ENCODE assay signal across 1 cellular context in genomic region chr3:13419356-13420050, GRCh38.
TF ChIP-seq lines count a peak whose summit lies in the region.

No MANE protein-coding gene starts in this region.

TF ChIP-seq in K562, 482 proteins besides CTCF, POLR2A, EP300 and RAD21 (continued from another document and continues in another):
- no peak for TF ChIP-seq USF1 (CRISPR knock-in tag; IDR thresholded peaks at IDR 0.05)
- 0 out of 2 replicates have a peak, but pooled peaks have one; percentile 27 for TF ChIP-seq ELF2 (CRISPR knock-in tag; IDR thresholded peaks at IDR 0.05)
- TF ChIP-seq TSC22D4 (tag; IDR thresholded peaks at IDR 0.05), result no peak
- TF ChIP-seq ARNT (IDR thresholded peaks at IDR 0.05), result no peak
- TF ChIP-seq ZNF644 (tag; IDR thresholded peaks at IDR 0.05; ENCODE audit: low read depth), result no peak; the same call in 1 of the 2 replicates
- TF ChIP-seq TCFL5 (CRISPR knock-in tag; conservative IDR thresholded peaks at IDR 0.05), result no peak
- TF ChIP-seq NFRKB (IDR thresholded peaks at IDR 0.05; ENCODE audit: low read depth), result no peak
- TF ChIP-seq RBM15 (IDR thresholded peaks at IDR 0.05; ENCODE audit: insufficient read depth, low read length), result no peak
- TF ChIP-seq CREB3L1 (IDR thresholded peaks at IDR 0.05; ENCODE audit: borderline replicate concordance, low read depth), result peak; percentile 64; the same call in 1 of the 2 replicates
- no peak for TF ChIP-seq ZNF140 (CRISPR knock-in tag; IDR thresholded peaks at IDR 0.05)
- peak; percentile 1 for TF ChIP-seq MEIS2 (IDR thresholded peaks at IDR 0.05; ENCODE audit: partially characterized antibody)
- TF ChIP-seq ZNF639 (CRISPR knock-in tag; conservative IDR thresholded peaks at IDR 0.05 in 1 of 2, IDR thresholded peaks at IDR 0.05 in 1 of 2), result no peak; a peak in 1 of 4 replicates
- no peak for TF ChIP-seq ZNF347 (CRISPR knock-in tag; IDR thresholded peaks at IDR 0.05; ENCODE audit: low read depth)
- TF ChIP-seq RAD51 (IDR thresholded peaks at IDR 0.05; ENCODE audit: borderline replicate concordance, low read depth), result no peak
- no peak for TF ChIP-seq THRAP3 (IDR thresholded peaks at IDR 0.05; ENCODE audit: borderline replicate concordance)
- no peak; a peak in 1 of 4 replicates for TF ChIP-seq SIN3A (IDR thresholded peaks at IDR 0.05; ENCODE audit: borderline replicate concordance in 2 of 2, control insufficient read depth in 1 of 2, low read depth in 2 of 2, low read length in 2 of 2)
- TF ChIP-seq ZNF830 (CRISPR knock-in tag; IDR thresholded peaks at IDR 0.05), result no peak; the same call in none of the 2 replicates
- TF ChIP-seq ZNF41 (CRISPR knock-in tag; conservative IDR thresholded peaks at IDR 0.05), result no peak
- TF ChIP-seq KDM2B (CRISPR knock-in tag; IDR thresholded peaks at IDR 0.05), result no peak
- TF ChIP-seq ZNF23 (CRISPR knock-in tag; IDR thresholded peaks at IDR 0.05), result no peak
- 0 out of 2 replicates have a peak, but pooled peaks have one; percentile 22 for TF ChIP-seq ZNF12 (CRISPR knock-in tag; IDR thresholded peaks at IDR 0.05)
- TF ChIP-seq CBX1 (IDR thresholded peaks at IDR 0.05; ENCODE audit: low read depth), result 0 out of 2 replicates have a peak, but pooled peaks have one; percentile 19
- TF ChIP-seq FOXJ3 (CRISPR knock-in tag; IDR thresholded peaks at IDR 0.05), result no peak
- no peak for TF ChIP-seq GTF2A2 (tag; IDR thresholded peaks at IDR 0.05)
- TF ChIP-seq BCOR (IDR thresholded peaks at IDR 0.05), result no peak
- no peak for TF ChIP-seq ZKSCAN8 (CRISPR knock-in tag; IDR thresholded peaks at IDR 0.05)
- TF ChIP-seq ZNF668 (CRISPR knock-in tag; IDR thresholded peaks at IDR 0.05), result no peak
- TF ChIP-seq ZNF316 (IDR thresholded peaks at IDR 0.05), result no peak
- no peak for TF ChIP-seq ZNF77 (CRISPR knock-in tag; IDR thresholded peaks at IDR 0.05)
- no peak for TF ChIP-seq ZC3H8 (IDR thresholded peaks at IDR 0.05)
- TF ChIP-seq DPF2 (IDR thresholded peaks at IDR 0.05), result no peak
- no peak for TF ChIP-seq U2AF2 (optimal IDR thresholded peaks at IDR 0.05; ENCODE audit: low read depth, low read length)
- no peak; the same call in 1 of the 2 replicates for TF ChIP-seq ZC3H4 (CRISPR knock-in tag; IDR thresholded peaks at IDR 0.05; ENCODE audit: borderline replicate concordance)
- TF ChIP-seq HNRNPUL1 (IDR thresholded peaks at IDR 0.05; ENCODE audit: low read length), result no peak
- TF ChIP-seq POLR3A (IDR thresholded peaks at IDR 0.05; ENCODE audit: borderline replicate concordance, extremely low read depth, insufficient read depth, insufficient read length), result no peak
- TF ChIP-seq ID3 (CRISPR knock-in tag; IDR thresholded peaks at IDR 0.05), result no peak
- TF ChIP-seq ID3 (tag; IDR thresholded peaks at IDR 0.05), result peak; percentile 14; the same call in 1 of the 2 replicates
- TF ChIP-seq MAZ (CRISPR knock-in tag; conservative IDR thresholded peaks at IDR 0.05 in 1 of 2, IDR thresholded peaks at IDR 0.05 in 1 of 2), result peak; percentile 28 to 65; a peak in 3 of 4 replicates
- no peak for TF ChIP-seq RNF219 (CRISPR knock-in tag; IDR thresholded peaks at IDR 0.05)
- TF ChIP-seq ZNF143 (CRISPR knock-in tag; IDR thresholded peaks at IDR 0.05), result no peak
- no peak for TF ChIP-seq ARID3B (CRISPR knock-in tag; IDR thresholded peaks at IDR 0.05; ENCODE audit: borderline replicate concordance)
- no peak for TF ChIP-seq ZNF174 (CRISPR knock-in tag; IDR thresholded peaks at IDR 0.05)
- TF ChIP-seq CREB5 (CRISPR knock-in tag; IDR thresholded peaks at IDR 0.05), result no peak
- TF ChIP-seq HCFC1 (IDR thresholded peaks at IDR 0.05; ENCODE audit: low read depth, low read length), result no peak
- TF ChIP-seq ZKSCAN1 (IDR thresholded peaks at IDR 0.05; ENCODE audit: low read depth, low read length), result no peak; the same call in 1 of the 2 replicates
- no peak for TF ChIP-seq KLF16 (IDR thresholded peaks at IDR 0.05)
- TF ChIP-seq ILF3 (IDR thresholded peaks at IDR 0.05; ENCODE audit: borderline replicate concordance), result no peak
- peak; percentile 51 to 62; a peak in 2 of 4 replicates for TF ChIP-seq NONO (IDR thresholded peaks at IDR 0.05; ENCODE audit: low read depth in 2 of 2, low read length in 1 of 2)
- no peak for TF ChIP-seq ZSCAN32 (CRISPR knock-in tag; IDR thresholded peaks at IDR 0.05)
- TF ChIP-seq HBP1 (CRISPR knock-in tag; IDR thresholded peaks at IDR 0.05), result no peak
- peak; percentile 84; the same call in 1 of the 2 replicates for TF ChIP-seq BRD4 (IDR thresholded peaks at IDR 0.05)
- no peak for TF ChIP-seq ZNF512 (tag; IDR thresholded peaks at IDR 0.05)
- TF ChIP-seq CBFA2T2 (conservative IDR thresholded peaks at IDR 0.05), result no peak
- TF ChIP-seq PKNOX1 (IDR thresholded peaks at IDR 0.05), result no peak
- TF ChIP-seq CBFB (CRISPR knock-in tag; IDR thresholded peaks at IDR 0.05), result 0 out of 2 replicates have a peak, but pooled peaks have one; percentile 90
- peak; percentile 40 to 46; a peak in 2 of 4 replicates for TF ChIP-seq NRF1 (conservative IDR thresholded peaks at IDR 0.05 in 1 of 2, IDR thresholded peaks at IDR 0.05 in 1 of 2)
- TF ChIP-seq HMBOX1 (IDR thresholded peaks at IDR 0.05), result no peak
- TF ChIP-seq CBX8 (IDR thresholded peaks at IDR 0.05; ENCODE audit: borderline replicate concordance, extremely low read depth, low read depth, low read length, poor library complexity, severe bottlenecking), result no peak
